Comparison of ENCODE assay signal across 10 cellular contexts in genomic region chr4:971670-972500, GRCh38. TPM values are rescaled to one million over a fixed set of nuclear protein-coding genes. Genes with fewer than 3 reads are reported as not detected.
DNase-seq lines count a peak whose midpoint lies in the region; ATAC-seq and TF ChIP-seq lines count a peak whose summit lies in the region.
"Had no signal": no experiment of that assay in that cellular context is flagged by ENCODE, and none has a peak within 500 bp of the region (broad histone marks: within the 10 kb centered on the region; RNA-seq: fewer than 3 reads in every experiment).

No MANE protein-coding gene starts in this region.

- no peaks in the 10 kb centered on the region for H3K9me3 Mint-ChIP-seq in activated CD4-positive, alpha-beta T cell treated with anti-CD3 and anti-CD28 coated beads, Interleukin-2, amount 10 ng/mL, durations not matched to agents 24 days and 14 days
- H3K9me3 Mint-ChIP-seq in activated T-helper 17 cell treated with anti-CD3 and anti-CD28 coated beads, Interleukin-2, amount 50 U/mL, for 72 hours, result no peaks in the 10 kb centered on the region

- H3K27ac Mint-ChIP-seq in activated CD4-positive, alpha-beta T cell treated with anti-CD3 and anti-CD28 coated beads, Interleukin-2, amount 10 ng/mL, durations not matched to agents 24 days and 14 days, result no peak overlapping the region
- no peak overlapping the region for H3K27ac Mint-ChIP-seq in activated T-helper 17 cell treated with anti-CD3 and anti-CD28 coated beads, Interleukin-2, amount 50 U/mL, for 72 hours

- H3K27me3 Mint-ChIP-seq in activated CD4-positive, alpha-beta T cell treated with anti-CD3 and anti-CD28 coated beads, Interleukin-2, amount 10 ng/mL, durations not matched to agents 24 days and 14 days, result no peaks in the 10 kb centered on the region
- H3K27me3 Mint-ChIP-seq in activated T-helper 17 cell treated with anti-CD3 and anti-CD28 coated beads, Interleukin-2, amount 50 U/mL, for 72 hours, result no peaks in the 10 kb centered on the region

- H3K27ac ChIP-seq in stomach (peak overlapping the region in 1 of 5 donors; percentile 58), caudate nucleus (ENCODE audit: low read depth, low read length) (no peak overlapping the region), uterus (no peak overlapping the region)

- no peaks in the 10 kb centered on the region for H3K9me3 ChIP-seq in stomach
- no peaks in the 10 kb centered on the region for H3K9me3 ChIP-seq in uterus

- intact Hi-C loops in activated CD4-positive, alpha-beta T cell treated with anti-CD3 and anti-CD28 coated beads, Interleukin-2, amount 10 ng/mL, durations not matched to agents 24 days and 14 days (cut with micrococcal nuclease), result loop anchor here (1.0 kb wide), 1 partner anchor 39 kb away; no protein-coding TSS in a partner anchor
- intact Hi-C loops in stomach (cut with DNase I; ENCODE audit: low total_unique reads), result loop anchor here (5.0 kb wide), 1 partner anchor 35 kb away; no protein-coding TSS in a partner anchor
- intact Hi-C loops in uterus (cut with DNase I; ENCODE audit: low total_unique reads), result no loop called here

- no peak for TF ChIP-seq CTCF in kidney epithelial cell (IDR thresholded peaks at IDR 0.05; ENCODE audit: insufficient read depth, low read length, poor library complexity, severe bottlenecking)
- no peak for TF ChIP-seq CTCF in stomach (IDR thresholded peaks at IDR 0.05)
- no peak for TF ChIP-seq CTCF in uterus (IDR thresholded peaks at IDR 0.05)

- H3K36me3 ChIP-seq in kidney epithelial cell (ENCODE audit: control insufficient read depth, insufficient read depth, low read length) (no peaks in the 10 kb centered on the region), stomach (peaks cover 0 to 6% (median 5%) of the 10 kb centered on the region in 4 donors), uterus (no peaks in the 10 kb centered on the region)

- no peak for ATAC-seq in activated T-helper 17 cell treated with anti-CD3 and anti-CD28 coated beads, Interleukin-2, amount 50 U/mL, for 72 hours (replicated peaks)

- TF ChIP-seq EP300 in stomach (IDR thresholded peaks at IDR 0.05), result no peak

- H3K4me3 Mint-ChIP-seq in activated CD4-positive, alpha-beta T cell treated with anti-CD3 and anti-CD28 coated beads, Interleukin-2, amount 10 ng/mL, durations not matched to agents 24 days and 14 days, result peak overlapping the region; percentile 40
- peak overlapping the region; percentile 19 for H3K4me3 Mint-ChIP-seq in activated T-helper 17 cell treated with anti-CD3 and anti-CD28 coated beads, Interleukin-2, amount 50 U/mL, for 72 hours

- H3K27me3 ChIP-seq in kidney epithelial cell (ENCODE audit: control insufficient read depth, insufficient read depth, low read length), result peaks cover 12% of the 10 kb centered on the region
- H3K27me3 ChIP-seq in stomach, result peaks cover 0 to 16% (median 0%) of the 10 kb centered on the region in 3 donors
- H3K27me3 ChIP-seq in uterus, result no peaks in the 10 kb centered on the region

- peaks cover 5% of the 10 kb centered on the region for H3K4me1 Mint-ChIP-seq in activated CD4-positive, alpha-beta T cell treated with anti-CD3 and anti-CD28 coated beads, Interleukin-2, amount 10 ng/mL, durations not matched to agents 24 days and 14 days
- H3K4me1 Mint-ChIP-seq in activated T-helper 17 cell treated with anti-CD3 and anti-CD28 coated beads, Interleukin-2, amount 50 U/mL, for 72 hours, result no peaks in the 10 kb centered on the region

- 32 to 52% (median 41%) methylated on average over 9 to 24 of the region's 24 CpGs for WGBS in stomach, 5 donors

- DNase-seq in activated CD4-positive, alpha-beta T cell treated with anti-CD3 and anti-CD28 coated beads, Interleukin-2, amount 10 ng/mL, durations not matched to agents 24 days and 14 days, result no peak
- DNase-seq in activated CD4-positive, alpha-beta T cell treated with anti-CD3 and anti-CD28 coated beads, Interleukin-2, amount 50 U/mL, for 1 hour, result no peak
- no peak for DNase-seq in kidney epithelial cell (ENCODE audit: low read depth)
- no peak for DNase-seq in stomach
- DNase-seq in DMS53 treated with DMSO at 0.1 percent for 48 hours (lab: John Stamatoyannopoulos, UW; ENCODE audit: unreplicated experiment), result no peak
- DNase-seq in caudate nucleus (lab: John Stamatoyannopoulos, UW), result no peak
- no peak for DNase-seq in uterus
- DNase-seq: activated gamma-delta T cell, NCI-H2081 had no signal

- no peak for TF ChIP-seq POLR2A in stomach (IDR thresholded peaks at IDR 0.05)
- TF ChIP-seq POLR2A in uterus (IDR thresholded peaks at IDR 0.05), result no peak

- peaks cover 39 to 59% (median 53%) of the 10 kb centered on the region in 4 donors for H3K4me1 ChIP-seq in stomach
- H3K4me1 ChIP-seq in uterus, result peaks cover 0 to 21% of the 10 kb centered on the region in 2 donors

- peak overlapping the region; percentile 70 for H3K4me3 ChIP-seq in kidney epithelial cell (ENCODE audit: low read depth, low read length)
- peak overlapping the region; percentile 75 to 98 (median 78) for H3K4me3 ChIP-seq in stomach
- no peak overlapping the region for H3K4me3 ChIP-seq in uterus

- no peaks in the 10 kb centered on the region for H3K36me3 Mint-ChIP-seq in activated CD4-positive, alpha-beta T cell treated with anti-CD3 and anti-CD28 coated beads, Interleukin-2, amount 10 ng/mL, durations not matched to agents 24 days and 14 days (ENCODE audit: low read depth)
- H3K36me3 Mint-ChIP-seq in activated T-helper 17 cell treated with anti-CD3 and anti-CD28 coated beads, Interleukin-2, amount 50 U/mL, for 72 hours (ENCODE audit: low read depth), result no peaks in the 10 kb centered on the region

RNA-seq across cellular contexts. Expression of gene DGKQ, which starts 1.5 kb away (rescaled TPM):
- total RNA-seq in activated CD4-positive, alpha-beta T cell treated with anti-CD3 and anti-CD28 coated beads, Interleukin-2, amount 10 ng/mL, durations not matched to agents 24 days and 14 days, result 15.2 and 16.6 TPM in 2 replicates
- 1 to 10 TPM; 4.8 to 9.0 TPM for total RNA-seq in activated T-helper 17 cell treated with anti-CD3 and anti-CD28 coated beads, Interleukin-2, amount 50 U/mL, for 72 hours
- total RNA-seq in kidney epithelial cell, result 14.8 and 17.3 TPM in 2 replicates
- total RNA-seq in stomach, result 100 to 1,000 TPM in 1 of 5 donors, 10 to 100 TPM in 1, 1 to 10 TPM in 3; 5.8 to 176 (median 8.8) TPM
- polyA plus RNA-seq in stomach, result 1 to 10 TPM; 3.8 to 6.6 (median 5.4) TPM
- total RNA-seq in uterus, result 10 to 100 TPM in 2 of 4 donors, 1 to 10 TPM in 2; 1.2 to 12.7 (median 10.1) TPM

RNA-seq across cellular contexts. Expression of gene IDUA, which starts 15.0 kb away (rescaled TPM):
- total RNA-seq in activated CD4-positive, alpha-beta T cell treated with anti-CD3 and anti-CD28 coated beads, Interleukin-2, amount 10 ng/mL, durations not matched to agents 24 days and 14 days, result 30.4 and 31.2 TPM in 2 replicates
- total RNA-seq in activated T-helper 17 cell treated with anti-CD3 and anti-CD28 coated beads, Interleukin-2, amount 50 U/mL, for 72 hours, result 10 to 100 TPM; 14.9 to 16.4 TPM
- total RNA-seq in kidney epithelial cell (7.1 and 18.1 TPM in 2 replicates), stomach (100 to 1,000 TPM in 1 of 5 donors, 10 to 100 TPM in 3, 1 to 10 TPM in 1; 8.8 to 278 (median 92.4) TPM), uterus (10 to 100 TPM in 2 of 4 donors, 1 to 10 TPM in 2; 2.8 to 45.8 (median 9.9) TPM)
- 10 to 100 TPM; 10.8 to 21.9 (median 15.4) TPM for polyA plus RNA-seq in stomach

RNA-seq across cellular contexts. Expression of gene SLC26A1, which starts 21.3 kb away (rescaled TPM):
- 0.26 TPM in 1 of 2 replicates, not detected in the other for total RNA-seq in activated CD4-positive, alpha-beta T cell treated with anti-CD3 and anti-CD28 coated beads, Interleukin-2, amount 10 ng/mL, durations not matched to agents 24 days and 14 days
- total RNA-seq in activated T-helper 17 cell treated with anti-CD3 and anti-CD28 coated beads, Interleukin-2, amount 50 U/mL, for 72 hours, result under 1 TPM in 1 of 2 donors, not detected in 1; 0.37 TPM
- 0.38 and 0.96 TPM in 2 replicates for total RNA-seq in kidney epithelial cell
- 1 to 10 TPM in 2 of 5 donors, under 1 TPM in 1, not detected in 2; 0.18 to 5.8 (median 3.5) TPM for total RNA-seq in stomach
- polyA plus RNA-seq in stomach, result 1 to 10 TPM in 1 of 3 donors, under 1 TPM in 1, not detected in 1; 0.68 to 8.9 TPM
- under 1 TPM in 2 of 4 donors, not detected in 2; 0.07 to 0.12 TPM for total RNA-seq in uterus

RNA-seq across cellular contexts. Expression of gene FGFRL1, which starts 39.5 kb away (rescaled TPM):
- total RNA-seq in activated CD4-positive, alpha-beta T cell treated with anti-CD3 and anti-CD28 coated beads, Interleukin-2, amount 10 ng/mL, durations not matched to agents 24 days and 14 days, result 18.2 and 18.9 TPM in 2 replicates
- total RNA-seq in activated T-helper 17 cell treated with anti-CD3 and anti-CD28 coated beads, Interleukin-2, amount 50 U/mL, for 72 hours, result 10 to 100 TPM; 12.0 to 16.7 TPM
- total RNA-seq in kidney epithelial cell, result 39.2 and 41.9 TPM in 2 replicates
- 10 to 100 TPM in 3 of 5 donors, 1 to 10 TPM in 2; 3.5 to 42.7 (median 19.6) TPM for total RNA-seq in stomach
- polyA plus RNA-seq in stomach, result 10 to 100 TPM in 1 of 3 donors, 1 to 10 TPM in 2; 5.8 to 10.3 (median 9.2) TPM
- 10 to 100 TPM in 2 of 4 donors, 1 to 10 TPM in 2; 2.8 to 24.8 (median 13.9) TPM for total RNA-seq in uterus

RNA-seq across cellular contexts. Expression of gene TMEM175, which starts 39.6 kb away (rescaled TPM):
- total RNA-seq in activated CD4-positive, alpha-beta T cell treated with anti-CD3 and anti-CD28 coated beads, Interleukin-2, amount 10 ng/mL, durations not matched to agents 24 days and 14 days, result 12.7 and 13.9 TPM in 2 replicates
- total RNA-seq in activated T-helper 17 cell treated with anti-CD3 and anti-CD28 coated beads, Interleukin-2, amount 50 U/mL, for 72 hours, result 1 to 10 TPM; 6.5 to 10.0 TPM
- total RNA-seq in kidney epithelial cell (16.0 and 20.5 TPM in 2 replicates), stomach (10 to 100 TPM in 4 of 5 donors, 1 to 10 TPM in 1; 7.3 to 82.8 (median 20.1) TPM), uterus (10 to 100 TPM in 3 of 4 donors, 1 to 10 TPM in 1; 9.9 to 39.7 (median 26.3) TPM)
- 10 to 100 TPM; 16.6 to 39.4 (median 18.9) TPM for polyA plus RNA-seq in stomach

Comparison
In these comparisons a context has a peak if more than half of its experiments do, and no peak if none do; other contexts are left out.
1. H3K4me3 ChIP-seq: peak in kidney epithelial cell (single experiment) and stomach (4 of 4); none in uterus (0 of 2).